1 cellular context compared by ENCODE assay signal in the genomic region with DNA sequence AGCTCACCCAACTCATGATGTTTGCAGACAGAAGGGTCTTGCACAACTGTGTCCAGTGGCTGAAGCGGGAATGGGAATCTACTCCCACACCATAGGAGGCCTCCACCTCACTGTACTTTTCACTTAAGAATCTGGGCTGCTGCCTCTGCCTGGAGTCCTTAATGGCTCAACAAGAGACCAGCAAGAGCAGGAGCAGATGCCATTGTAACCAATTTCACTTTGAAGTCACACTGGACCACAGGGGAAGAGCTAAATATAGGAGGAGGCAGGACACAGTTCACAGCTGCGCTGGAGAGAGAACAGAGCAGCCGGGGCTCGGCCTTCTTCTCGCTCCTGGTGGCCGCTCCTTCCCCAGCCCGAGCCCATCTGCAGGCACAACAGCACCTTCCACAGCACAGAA.
TF ChIP-seq lines count a peak whose summit lies in the region.

No MANE protein-coding gene starts in this region.

TF ChIP-seq in H1, 55 proteins besides CTCF, POLR2A, EP300 and RAD21 (continued from another document):
- no peak for TF ChIP-seq RBBP5 (IDR thresholded peaks at IDR 0.05; ENCODE audit: borderline replicate concordance, low read depth, low read length)
- no peak for TF ChIP-seq KDM4A (IDR thresholded peaks at IDR 0.05; ENCODE audit: low read depth, low read length, severe bottlenecking)
- TF ChIP-seq NANOG (IDR thresholded peaks at IDR 0.05; ENCODE audit: insufficient read depth, low read depth, low read length, poor library complexity, severe bottlenecking) = no peak
- TF ChIP-seq GTF2F1 (IDR thresholded peaks at IDR 0.05; ENCODE audit: borderline replicate concordance, low read depth, low read length) = no peak
- no peak for TF ChIP-seq JUN (IDR thresholded peaks at IDR 0.05; ENCODE audit: low read depth, low read length)
- no peak for TF ChIP-seq CHD1 (IDR thresholded peaks at IDR 0.05; ENCODE audit: low read depth, low read length)
- TF ChIP-seq RNF2 (IDR thresholded peaks at IDR 0.05; ENCODE audit: borderline replicate concordance, low read depth, low read length, missing control alignments, poor library complexity, severe bottlenecking) = no peak
- TF ChIP-seq SIRT6 (IDR thresholded peaks at IDR 0.05; ENCODE audit: low read length) = no peak
- no peak for TF ChIP-seq TAF7 (optimal IDR thresholded peaks at IDR 0.05; ENCODE audit: borderline replicate concordance, low read depth, low read length)
- no peak for TF ChIP-seq CTBP2 (IDR thresholded peaks at IDR 0.05; ENCODE audit: borderline replicate concordance, insufficient read depth, insufficient read length, low read length)
- no peak for TF ChIP-seq CBX5 (IDR thresholded peaks at IDR 0.05; ENCODE audit: low read depth, low read length)
- no peak for TF ChIP-seq JUND (IDR thresholded peaks at IDR 0.05; ENCODE audit: low read length)
